In genomic region chr2:140436956-140437355, GRCh38 we compare ENCODE assay signal across 1 cellular context.
TF ChIP-seq lines count a peak whose summit lies in the region.

No MANE protein-coding gene starts in this region.

TF ChIP-seq in GM23338, 12 proteins besides CTCF, POLR2A, EP300 and RAD21 (continued from another document):
- no peak for TF ChIP-seq ZNF462 (CRISPR knock-in tag; IDR thresholded peaks at IDR 0.05)
- TF ChIP-seq STAT1 (IDR thresholded peaks at IDR 0.05; ENCODE audit: unreplicated experiment), result no peak
- no peak for TF ChIP-seq ETS1 (IDR thresholded peaks at IDR 0.05)
- TF ChIP-seq NANOG (IDR thresholded peaks at IDR 0.05; ENCODE audit: borderline replicate concordance), result no peak
- TF ChIP-seq REST (IDR thresholded peaks at IDR 0.05; ENCODE audit: unreplicated experiment), result no peak
- TF ChIP-seq JUNB (IDR thresholded peaks at IDR 0.05; ENCODE audit: unreplicated experiment), result no peak
- TF ChIP-seq POLR2AphosphoS5 (IDR thresholded peaks at IDR 0.05; ENCODE audit: low read depth), result no peak
- TF ChIP-seq ZNF114 (CRISPR knock-in tag; IDR thresholded peaks at IDR 0.05), result no peak
